In genomic region chrX:68872171-68872570, GRCh38 we compare ENCODE assay signal across 1 cellular context.
TF ChIP-seq lines count a peak whose summit lies in the region.

No MANE protein-coding gene starts in this region.

TF ChIP-seq in GM23338, 12 proteins besides CTCF, POLR2A, EP300 and RAD21 (continued from another document):
- TF ChIP-seq, protein P1, sequence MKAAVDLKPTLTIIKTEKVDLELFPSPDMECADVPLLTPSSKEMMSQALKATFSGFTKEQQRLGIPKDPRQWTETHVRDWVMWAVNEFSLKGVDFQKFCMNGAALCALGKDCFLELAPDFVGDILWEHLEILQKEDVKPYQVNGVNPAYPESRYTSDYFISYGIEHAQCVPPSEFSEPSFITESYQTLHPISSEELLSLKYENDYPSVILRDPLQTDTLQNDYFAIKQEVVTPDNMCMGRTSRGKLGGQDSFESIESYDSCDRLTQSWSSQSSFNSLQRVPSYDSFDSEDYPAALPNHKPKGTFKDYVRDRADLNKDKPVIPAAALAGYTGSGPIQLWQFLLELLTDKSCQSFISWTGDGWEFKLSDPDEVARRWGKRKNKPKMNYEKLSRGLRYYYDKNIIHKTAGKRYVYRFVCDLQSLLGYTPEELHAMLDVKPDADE (IDR thresholded peaks at IDR 0.05), result no peak
- TF ChIP-seq REST (IDR thresholded peaks at IDR 0.05; ENCODE audit: unreplicated experiment) (no peak), ZNF331 (CRISPR knock-in tag; IDR thresholded peaks at IDR 0.05; ENCODE audit: low read depth) (no peak), ZNF114 (CRISPR knock-in tag; IDR thresholded peaks at IDR 0.05) (no peak)
